Comparison of ENCODE assay signal across 16 cellular contexts in the genomic region with DNA sequence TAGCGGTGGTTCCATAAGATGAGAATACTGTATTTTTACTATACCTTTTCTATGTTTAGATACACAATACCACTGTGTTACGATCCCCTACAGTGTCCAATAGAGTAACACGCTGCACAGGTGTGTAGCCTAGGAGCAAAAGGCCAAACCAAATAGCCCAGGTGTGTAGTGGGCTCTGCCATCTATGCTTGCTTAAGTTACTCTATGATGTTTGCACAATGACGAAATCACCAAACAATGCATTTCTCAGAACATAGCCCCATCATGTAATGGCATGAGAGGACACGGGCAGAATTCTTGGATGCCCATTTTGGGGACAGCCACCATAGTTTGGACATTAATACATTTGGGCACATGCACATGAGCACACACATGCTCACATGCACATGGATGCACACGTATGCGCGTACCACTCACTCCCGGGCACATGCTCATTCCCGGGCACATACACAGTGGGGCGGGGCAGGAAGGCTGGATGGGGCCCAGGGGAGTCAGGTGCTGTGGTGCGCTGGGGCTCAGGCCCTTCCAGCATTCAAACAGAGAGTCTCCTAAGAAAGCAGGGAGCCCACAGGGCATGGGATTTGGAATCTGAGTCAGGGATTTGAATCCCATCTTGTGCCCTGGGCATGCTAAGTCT. TPM values are rescaled to one million over a fixed set of nuclear protein-coding genes. Genes with fewer than 3 reads are reported as not detected.
A peak's percentile ranks its signal among the peaks of the same experiment; 100 is the strongest.
DNase-seq lines count a peak whose midpoint lies in the region; ATAC-seq, FAIRE-seq and TF ChIP-seq lines count a peak whose summit lies in the region.
"Had no signal": no experiment of that assay in that cellular context is flagged by ENCODE, and none has a peak within 500 bp of the region (broad histone marks: within the 10 kb centered on the region; RNA-seq: fewer than 3 reads in every experiment).

No MANE protein-coding gene starts in this region.

- H3K27me3 ChIP-seq in RWPE2 (ENCODE audit: insufficient read depth, poor library complexity, severe bottlenecking) (no peaks in the 10 kb centered on the region), lower lobe of right lung (ENCODE audit: low read depth) (no peaks in the 10 kb centered on the region), small intestine (ENCODE audit: control insufficient read depth in 2 of 2, insufficient read depth in 2 of 2, low read length in 2 of 2) (no peaks in the 10 kb centered on the region)

- POLR2A ChIA-PET in HEK293 (lab: Yijun Ruan, JAX): no interaction called here

- intact Hi-C loops in lower lobe of right lung (cut with DNase I): no loop called here

- H3K4me3 Mint-ChIP-seq in activated naive CD4-positive, alpha-beta T cell treated with anti-CD3 and anti-CD28 coated beads, Interleukin-2, amount 10 ng/mL, durations not matched to agents 7 days and 5 days: no peak overlapping the region
- H3K4me3 Mint-ChIP-seq: CD14-positive monocyte had no signal

- no peak overlapping the region for H3K27ac Mint-ChIP-seq in activated naive CD4-positive, alpha-beta T cell treated with anti-CD3 and anti-CD28 coated beads, Interleukin-2, amount 10 ng/mL, durations not matched to agents 7 days and 5 days
- H3K27ac Mint-ChIP-seq: CD14-positive monocyte had no signal

- H3K4me1 ChIP-seq in HEK293 (ENCODE audit: control insufficient read depth, insufficient read depth, low read length): no peaks in the 10 kb centered on the region
- H3K4me1 ChIP-seq in RWPE2 (ENCODE audit: insufficient read depth, poor library complexity, severe bottlenecking): peaks cover 4% of the 10 kb centered on the region
- H3K4me1 ChIP-seq in lower lobe of right lung: peaks cover 4% of the 10 kb centered on the region
- H3K4me1 ChIP-seq in small intestine (ENCODE audit: control insufficient read depth in 2 of 2, insufficient read depth in 1 of 2, low read depth in 1 of 2, low read length in 1 of 2): no peaks in the 10 kb centered on the region

- H3K9me3 ChIP-seq in HEK293 (ENCODE audit: control insufficient read depth, insufficient read depth, low read depth, low read length) (no peaks in the 10 kb centered on the region), RWPE2 (ENCODE audit: severe bottlenecking) (peaks cover 2% of the 10 kb centered on the region), lower lobe of right lung (peaks cover 4% of the 10 kb centered on the region), small intestine (ENCODE audit: control insufficient read depth, low read depth) (no peaks in the 10 kb centered on the region)

- H3K4me3 ChIP-seq in HEK293 (ENCODE audit: low read depth, low read length): no peak overlapping the region
- H3K4me3 ChIP-seq in RWPE2 (ENCODE audit: severe bottlenecking): no peak overlapping the region
- H3K4me3 ChIP-seq in lower lobe of right lung: no peak overlapping the region
- H3K4me3 ChIP-seq in small intestine (ENCODE audit: low read depth in 1 of 2, low read length in 2 of 2): no peak overlapping the region
- H3K4me3 ChIP-seq: PC-9 had no signal

- DNase-seq in RWPE2 (ENCODE audit: low spot score): no peak
- no peak for DNase-seq in lower lobe of right lung
- DNase-seq in small intestine: no peak
- no peak for DNase-seq in activated naive CD4-positive, alpha-beta T cell treated with anti-CD3 and anti-CD28 coated beads, Interleukin-2, amount 10 ng/mL, durations not matched to agents 7 days and 5 days
- DNase-seq: H7, NCI-H1092 treated with DMSO at 0.1 percent for 48 hours, NCI-H1694, NCI-H2227 treated with DMSO at 0.1 percent for 48 hours, NCI-H510A treated with DMSO at 0.1 percent for 48 hours, PC-9 had no signal

- no peak overlapping the region for H3K27ac ChIP-seq in HEK293 (ENCODE audit: extremely low read depth, low read depth, low read length)
- no peak overlapping the region for H3K27ac ChIP-seq in RWPE2 (ENCODE audit: poor library complexity, severe bottlenecking)
- no peak overlapping the region for H3K27ac ChIP-seq in lower lobe of right lung
- no peak overlapping the region for H3K27ac ChIP-seq in small intestine (ENCODE audit: low read depth in 1 of 2, low read length in 1 of 2)
- H3K27ac ChIP-seq: PC-9, RWPE1 had no signal

- TF ChIP-seq CTCF in HEK293 (tag by site-specific recombination; IDR thresholded peaks at IDR 0.05) (no peak), RWPE2 (IDR thresholded peaks at IDR 0.05; ENCODE audit: poor library complexity, severe bottlenecking) (no peak), lower lobe of right lung (IDR thresholded peaks at IDR 0.05) (no peak)

- no peaks in the 10 kb centered on the region for H3K36me3 ChIP-seq in HEK293 (ENCODE audit: control insufficient read depth in 2 of 2, insufficient read depth in 1 of 2, low read length in 2 of 2)
- no peaks in the 10 kb centered on the region for H3K36me3 ChIP-seq in RWPE2 (ENCODE audit: low read depth)
- no peaks in the 10 kb centered on the region for H3K36me3 ChIP-seq in lower lobe of right lung
- H3K36me3 ChIP-seq in small intestine (ENCODE audit: control insufficient read depth in 2 of 2, insufficient read depth in 2 of 2, low read length in 2 of 2): no peaks in the 10 kb centered on the region

- FAIRE-seq in small intestine (lab: Jason Lieb, UNC): no peak
- FAIRE-seq: G401.6 had no signal

- H3K36me3 Mint-ChIP-seq in activated naive CD4-positive, alpha-beta T cell treated with anti-CD3 and anti-CD28 coated beads, Interleukin-2, amount 10 ng/mL, durations not matched to agents 7 days and 5 days: no peaks in the 10 kb centered on the region
- H3K36me3 Mint-ChIP-seq: CD14-positive monocyte had no signal

- no peaks in the 10 kb centered on the region for H3K27me3 Mint-ChIP-seq in activated naive CD4-positive, alpha-beta T cell treated with anti-CD3 and anti-CD28 coated beads, Interleukin-2, amount 10 ng/mL, durations not matched to agents 7 days and 5 days

- H3K4me1 Mint-ChIP-seq in activated naive CD4-positive, alpha-beta T cell treated with anti-CD3 and anti-CD28 coated beads, Interleukin-2, amount 10 ng/mL, durations not matched to agents 7 days and 5 days: no peaks in the 10 kb centered on the region
- H3K4me1 Mint-ChIP-seq: CD14-positive monocyte had no signal

- CTCF ChIA-PET in HEK293 (lab: Yijun Ruan, JAX): no interaction called here
- CTCF ChIA-PET in activated naive CD4-positive, alpha-beta T cell treated with anti-CD3 and anti-CD28 coated beads, Interleukin-2, amount 10 ng/mL, durations not matched to agents 7 days and 5 days (lab: Charles Lee): no interaction called here

- H3K9me3 Mint-ChIP-seq in activated naive CD4-positive, alpha-beta T cell treated with anti-CD3 and anti-CD28 coated beads, Interleukin-2, amount 10 ng/mL, durations not matched to agents 7 days and 5 days: no peaks in the 10 kb centered on the region

- 35 to 72% (median 55%) methylated on average over 12 of the region's 12 CpGs for WGBS in small intestine, 3 donors

- ATAC-seq in RWPE2 (ENCODE audit: low read depth): peak; percentile 49
- peak; percentile 60 to 80 for ATAC-seq in lower lobe of right lung
- ATAC-seq in HG02840 (IDR thresholded peaks at IDR 0.05; ENCODE audit: low FRiP score, unreplicated experiment): no peak
- no peak for ATAC-seq in GM21367 (IDR thresholded peaks at IDR 0.05; ENCODE audit: unreplicated experiment)

TF ChIP-seq in HEK293, 187 proteins besides CTCF, POLR2A, EP300 and RAD21:
- TF ChIP-seq ZNF558 (tag by site-specific recombination; IDR thresholded peaks at IDR 0.05): no peak
- peak; percentile 77 for TF ChIP-seq ZBTB20 (tag by site-specific recombination; IDR thresholded peaks at IDR 0.05)
TF ChIP-seq in HEK293: peak in this region for 1.

RNA-seq across cellular contexts. Expression of gene RTN4R, which starts 51.1 kb away (rescaled TPM):
- 9.6 TPM for total RNA-seq in lower lobe of right lung
- 1 to 10 TPM; 2.9 to 4.4 (median 4.3) TPM for polyA plus RNA-seq in small intestine
- polyA plus RNA-seq: CD14-positive monocyte had no signal

Comparison
In these comparisons a context has a peak if more than half of its experiments do, and no peak if none do; other contexts are left out.
1. ATAC-seq: peak in RWPE2 (single experiment) and lower lobe of right lung (2 of 2); none in HG02840 (single experiment) and GM21367 (single experiment).